1 cellular context compared by ENCODE assay signal in genomic region chr9:126527109-126527825, GRCh38.
TF ChIP-seq lines count a peak whose summit lies in the region.

No MANE protein-coding gene starts in this region.

TF ChIP-seq in HepG2, 621 proteins besides CTCF, POLR2A, EP300 and RAD21 (continued from another document):
- no peak for TF ChIP-seq ZNF790 (CRISPR knock-in tag; IDR thresholded peaks at IDR 0.05; ENCODE audit: borderline replicate concordance)
- no peak; the same call in 1 of the 2 replicates for TF ChIP-seq TFAP4 (IDR thresholded peaks at IDR 0.05; ENCODE audit: borderline replicate concordance, low read depth)
- TF ChIP-seq ZNF567 (CRISPR knock-in tag; IDR thresholded peaks at IDR 0.05; ENCODE audit: borderline replicate concordance): no peak
- 0 out of 2 replicates have a peak, but pooled peaks have one; percentile 1 for TF ChIP-seq CREB1 (IDR thresholded peaks at IDR 0.05)
- no peak for TF ChIP-seq CREB1 (CRISPR knock-in tag; IDR thresholded peaks at IDR 0.05)
- no peak for TF ChIP-seq NAIF1 (CRISPR knock-in tag; IDR thresholded peaks at IDR 0.05; ENCODE audit: borderline replicate concordance)
- TF ChIP-seq ZNF510 (CRISPR knock-in tag; IDR thresholded peaks at IDR 0.05; ENCODE audit: low read depth): no peak
- TF ChIP-seq ZNF207 (IDR thresholded peaks at IDR 0.05; ENCODE audit: borderline replicate concordance): no peak
- no peak for TF ChIP-seq HCFC1 (IDR thresholded peaks at IDR 0.05; ENCODE audit: low read depth, low read length)
- 0 out of 2 replicates have a peak, but pooled peaks have one; percentile 33 for TF ChIP-seq UBTF (CRISPR knock-in tag; IDR thresholded peaks at IDR 0.05)
- TF ChIP-seq THAP11 (CRISPR knock-in tag; IDR thresholded peaks at IDR 0.05): 0 out of 2 replicates have a peak, but pooled peaks have one; percentile 20
- peak; percentile 91; the same call in 1 of the 2 replicates for TF ChIP-seq ZBTB34 (CRISPR knock-in tag; IDR thresholded peaks at IDR 0.05)
- no peak for TF ChIP-seq TEAD2 (CRISPR knock-in tag; IDR thresholded peaks at IDR 0.05)
- no peak; the same call in 1 of the 2 replicates for TF ChIP-seq ZNF343 (CRISPR knock-in tag; IDR thresholded peaks at IDR 0.05)
- TF ChIP-seq, protein P1, sequence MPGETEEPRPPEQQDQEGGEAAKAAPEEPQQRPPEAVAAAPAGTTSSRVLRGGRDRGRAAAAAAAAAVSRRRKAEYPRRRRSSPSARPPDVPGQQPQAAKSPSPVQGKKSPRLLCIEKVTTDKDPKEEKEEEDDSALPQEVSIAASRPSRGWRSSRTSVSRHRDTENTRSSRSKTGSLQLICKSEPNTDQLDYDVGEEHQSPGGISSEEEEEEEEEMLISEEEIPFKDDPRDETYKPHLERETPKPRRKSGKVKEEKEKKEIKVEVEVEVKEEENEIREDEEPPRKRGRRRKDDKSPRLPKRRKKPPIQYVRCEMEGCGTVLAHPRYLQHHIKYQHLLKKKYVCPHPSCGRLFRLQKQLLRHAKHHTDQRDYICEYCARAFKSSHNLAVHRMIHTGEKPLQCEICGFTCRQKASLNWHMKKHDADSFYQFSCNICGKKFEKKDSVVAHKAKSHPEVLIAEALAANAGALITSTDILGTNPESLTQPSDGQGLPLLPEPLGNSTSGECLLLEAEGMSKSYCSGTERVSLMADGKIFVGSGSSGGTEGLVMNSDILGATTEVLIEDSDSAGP (CRISPR knock-in tag; IDR thresholded peaks at IDR 0.05; ENCODE audit: borderline replicate concordance): peak; percentile 56; the same call in 1 of the 2 replicates
- no peak for TF ChIP-seq HNRNPUL1 (IDR thresholded peaks at IDR 0.05; ENCODE audit: low read depth, low read length)
- peak; percentile 62; the same call in 1 of the 2 replicates for TF ChIP-seq SALL2 (CRISPR knock-in tag; IDR thresholded peaks at IDR 0.05)
- 0 out of 2 replicates have a peak, but pooled peaks have one; percentile 31 for TF ChIP-seq ZNF773 (CRISPR knock-in tag; IDR thresholded peaks at IDR 0.05; ENCODE audit: borderline replicate concordance)
- no peak for TF ChIP-seq STAT5B (CRISPR knock-in tag; IDR thresholded peaks at IDR 0.05)
- no peak for TF ChIP-seq ARNT2 (CRISPR knock-in tag; IDR thresholded peaks at IDR 0.05; ENCODE audit: low read depth)
- no peak for TF ChIP-seq MEF2D (CRISPR knock-in tag; IDR thresholded peaks at IDR 0.05)
- TF ChIP-seq NONO (IDR thresholded peaks at IDR 0.05): no peak
- peak; percentile 57 for TF ChIP-seq NONO (CRISPR knock-in tag; conservative IDR thresholded peaks at IDR 0.05)
- TF ChIP-seq ZNF775 (CRISPR knock-in tag; IDR thresholded peaks at IDR 0.05; ENCODE audit: borderline replicate concordance): no peak
- TF ChIP-seq ZNF878 (CRISPR knock-in tag; IDR thresholded peaks at IDR 0.05): no peak
- TF ChIP-seq, protein P2, sequence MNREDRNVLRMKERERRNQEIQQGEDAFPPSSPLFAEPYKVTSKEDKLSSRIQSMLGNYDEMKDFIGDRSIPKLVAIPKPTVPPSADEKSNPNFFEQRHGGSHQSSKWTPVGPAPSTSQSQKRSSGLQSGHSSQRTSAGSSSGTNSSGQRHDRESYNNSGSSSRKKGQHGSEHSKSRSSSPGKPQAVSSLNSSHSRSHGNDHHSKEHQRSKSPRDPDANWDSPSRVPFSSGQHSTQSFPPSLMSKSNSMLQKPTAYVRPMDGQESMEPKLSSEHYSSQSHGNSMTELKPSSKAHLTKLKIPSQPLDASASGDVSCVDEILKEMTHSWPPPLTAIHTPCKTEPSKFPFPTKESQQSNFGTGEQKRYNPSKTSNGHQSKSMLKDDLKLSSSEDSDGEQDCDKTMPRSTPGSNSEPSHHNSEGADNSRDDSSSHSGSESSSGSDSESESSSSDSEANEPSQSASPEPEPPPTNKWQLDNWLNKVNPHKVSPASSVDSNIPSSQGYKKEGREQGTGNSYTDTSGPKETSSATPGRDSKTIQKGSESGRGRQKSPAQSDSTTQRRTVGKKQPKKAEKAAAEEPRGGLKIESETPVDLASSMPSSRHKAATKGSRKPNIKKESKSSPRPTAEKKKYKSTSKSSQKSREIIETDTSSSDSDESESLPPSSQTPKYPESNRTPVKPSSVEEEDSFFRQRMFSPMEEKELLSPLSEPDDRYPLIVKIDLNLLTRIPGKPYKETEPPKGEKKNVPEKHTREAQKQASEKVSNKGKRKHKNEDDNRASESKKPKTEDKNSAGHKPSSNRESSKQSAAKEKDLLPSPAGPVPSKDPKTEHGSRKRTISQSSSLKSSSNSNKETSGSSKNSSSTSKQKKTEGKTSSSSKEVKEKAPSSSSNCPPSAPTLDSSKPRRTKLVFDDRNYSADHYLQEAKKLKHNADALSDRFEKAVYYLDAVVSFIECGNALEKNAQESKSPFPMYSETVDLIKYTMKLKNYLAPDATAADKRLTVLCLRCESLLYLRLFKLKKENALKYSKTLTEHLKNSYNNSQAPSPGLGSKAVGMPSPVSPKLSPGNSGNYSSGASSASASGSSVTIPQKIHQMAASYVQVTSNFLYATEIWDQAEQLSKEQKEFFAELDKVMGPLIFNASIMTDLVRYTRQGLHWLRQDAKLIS (CRISPR knock-in tag; IDR thresholded peaks at IDR 0.05): no peak
- no peak for TF ChIP-seq ZBTB1 (CRISPR knock-in tag; IDR thresholded peaks at IDR 0.05; ENCODE audit: borderline replicate concordance)
- peak; percentile 80 for TF ChIP-seq ZNF263 (CRISPR knock-in tag; IDR thresholded peaks at IDR 0.05)
